ENCODE assay signal across 2 cellular contexts in the genomic region with DNA sequence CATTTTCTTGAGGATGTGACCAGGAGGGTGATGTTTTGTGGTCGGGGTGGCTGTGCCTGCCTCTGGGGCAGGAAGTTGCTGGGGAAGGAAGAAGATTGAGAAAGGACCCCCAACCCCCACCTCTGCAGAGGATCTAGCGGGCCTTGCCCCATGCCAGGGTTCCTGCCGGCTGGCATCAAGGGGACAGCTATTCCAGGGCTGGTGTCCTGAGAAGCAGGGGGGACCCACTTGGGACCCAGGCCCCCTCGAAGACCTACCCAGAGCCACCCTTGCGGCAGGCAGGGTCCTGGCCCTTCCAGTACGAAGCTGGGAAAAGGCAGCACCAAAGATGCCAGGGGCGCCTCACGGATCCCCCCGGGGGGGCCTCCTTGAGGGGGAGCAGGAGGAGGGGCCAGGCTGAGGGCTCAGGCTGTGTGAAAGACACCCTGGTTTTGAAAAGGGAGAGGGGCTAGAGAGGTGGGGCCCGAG.
TF ChIP-seq lines count a peak whose summit lies in the region.

No MANE protein-coding gene starts in this region.

TF ChIP-seq in SK-N-SH treated with all-trans-retinoic acid at 6 μM for 48 hours, 23 proteins besides CTCF, POLR2A, EP300 and RAD21 (continued from another document):
- TF ChIP-seq CREB5 (CRISPR knock-in tag; IDR thresholded peaks at IDR 0.05; ENCODE audit: low read depth) (no peak), RARB (CRISPR knock-in tag; IDR thresholded peaks at IDR 0.05) (no peak), ESRRG (CRISPR knock-in tag; IDR thresholded peaks at IDR 0.05) (no peak), TOX (CRISPR knock-in tag; IDR thresholded peaks at IDR 0.05; ENCODE audit: borderline replicate concordance) (no peak), PPARA (CRISPR knock-in tag; IDR thresholded peaks at IDR 0.05; ENCODE audit: borderline replicate concordance) (no peak), SNAI2 (CRISPR knock-in tag; IDR thresholded peaks at IDR 0.05) (no peak), BACH2 (CRISPR knock-in tag; IDR thresholded peaks at IDR 0.05; ENCODE audit: borderline replicate concordance) (no peak), TCF4 (CRISPR knock-in tag; IDR thresholded peaks at IDR 0.05; ENCODE audit: borderline replicate concordance) (no peak), CSRNP3 (CRISPR knock-in tag; IDR thresholded peaks at IDR 0.05) (no peak), ZNF8 (CRISPR knock-in tag; IDR thresholded peaks at IDR 0.05) (no peak), ZNF565 (CRISPR knock-in tag; conservative IDR thresholded peaks at IDR 0.05; ENCODE audit: low read depth) (no peak), CSDC2 (CRISPR knock-in tag; IDR thresholded peaks at IDR 0.05) (no peak)
- TF ChIP-seq, protein P1, sequence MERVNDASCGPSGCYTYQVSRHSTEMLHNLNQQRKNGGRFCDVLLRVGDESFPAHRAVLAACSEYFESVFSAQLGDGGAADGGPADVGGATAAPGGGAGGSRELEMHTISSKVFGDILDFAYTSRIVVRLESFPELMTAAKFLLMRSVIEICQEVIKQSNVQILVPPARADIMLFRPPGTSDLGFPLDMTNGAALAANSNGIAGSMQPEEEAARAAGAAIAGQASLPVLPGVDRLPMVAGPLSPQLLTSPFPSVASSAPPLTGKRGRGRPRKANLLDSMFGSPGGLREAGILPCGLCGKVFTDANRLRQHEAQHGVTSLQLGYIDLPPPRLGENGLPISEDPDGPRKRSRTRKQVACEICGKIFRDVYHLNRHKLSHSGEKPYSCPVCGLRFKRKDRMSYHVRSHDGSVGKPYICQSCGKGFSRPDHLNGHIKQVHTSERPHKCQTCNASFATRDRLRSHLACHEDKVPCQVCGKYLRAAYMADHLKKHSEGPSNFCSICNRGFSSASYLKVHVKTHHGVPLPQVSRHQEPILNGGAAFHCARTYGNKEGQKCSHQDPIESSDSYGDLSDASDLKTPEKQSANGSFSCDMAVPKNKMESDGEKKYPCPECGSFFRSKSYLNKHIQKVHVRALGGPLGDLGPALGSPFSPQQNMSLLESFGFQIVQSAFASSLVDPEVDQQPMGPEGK (CRISPR knock-in tag; IDR thresholded peaks at IDR 0.05; ENCODE audit: borderline replicate concordance) = no peak
- TF ChIP-seq, protein P2, sequence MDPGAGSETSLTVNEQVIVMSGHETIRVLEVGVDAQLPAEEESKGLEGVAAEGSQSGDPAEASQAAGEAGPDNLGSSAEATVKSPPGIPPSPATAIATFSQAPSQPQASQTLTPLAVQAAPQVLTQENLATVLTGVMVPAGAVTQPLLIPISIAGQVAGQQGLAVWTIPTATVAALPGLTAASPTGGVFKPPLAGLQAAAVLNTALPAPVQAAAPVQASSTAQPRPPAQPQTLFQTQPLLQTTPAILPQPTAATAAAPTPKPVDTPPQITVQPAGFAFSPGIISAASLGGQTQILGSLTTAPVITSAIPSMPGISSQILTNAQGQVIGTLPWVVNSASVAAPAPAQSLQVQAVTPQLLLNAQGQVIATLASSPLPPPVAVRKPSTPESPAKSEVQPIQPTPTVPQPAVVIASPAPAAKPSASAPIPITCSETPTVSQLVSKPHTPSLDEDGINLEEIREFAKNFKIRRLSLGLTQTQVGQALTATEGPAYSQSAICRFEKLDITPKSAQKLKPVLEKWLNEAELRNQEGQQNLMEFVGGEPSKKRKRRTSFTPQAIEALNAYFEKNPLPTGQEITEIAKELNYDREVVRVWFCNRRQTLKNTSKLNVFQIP (CRISPR knock-in tag; IDR thresholded peaks at IDR 0.05; ENCODE audit: borderline replicate concordance, low read depth) = no peak

TF ChIP-seq in SK-N-SH, 30 proteins besides CTCF, POLR2A, EP300 and RAD21 (continued from another document):
- TF ChIP-seq, protein P3, sequence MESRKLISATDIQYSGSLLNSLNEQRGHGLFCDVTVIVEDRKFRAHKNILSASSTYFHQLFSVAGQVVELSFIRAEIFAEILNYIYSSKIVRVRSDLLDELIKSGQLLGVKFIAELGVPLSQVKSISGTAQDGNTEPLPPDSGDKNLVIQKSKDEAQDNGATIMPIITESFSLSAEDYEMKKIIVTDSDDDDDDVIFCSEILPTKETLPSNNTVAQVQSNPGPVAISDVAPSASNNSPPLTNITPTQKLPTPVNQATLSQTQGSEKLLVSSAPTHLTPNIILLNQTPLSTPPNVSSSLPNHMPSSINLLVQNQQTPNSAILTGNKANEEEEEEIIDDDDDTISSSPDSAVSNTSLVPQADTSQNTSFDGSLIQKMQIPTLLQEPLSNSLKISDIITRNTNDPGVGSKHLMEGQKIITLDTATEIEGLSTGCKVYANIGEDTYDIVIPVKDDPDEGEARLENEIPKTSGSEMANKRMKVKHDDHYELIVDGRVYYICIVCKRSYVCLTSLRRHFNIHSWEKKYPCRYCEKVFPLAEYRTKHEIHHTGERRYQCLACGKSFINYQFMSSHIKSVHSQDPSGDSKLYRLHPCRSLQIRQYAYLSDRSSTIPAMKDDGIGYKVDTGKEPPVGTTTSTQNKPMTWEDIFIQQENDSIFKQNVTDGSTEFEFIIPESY (IDR thresholded peaks at IDR 0.05; ENCODE audit: borderline replicate concordance, low read depth) = no peak
- no peak for TF ChIP-seq MXI1 (IDR thresholded peaks at IDR 0.05; ENCODE audit: low read depth, low read length)
- no peak for TF ChIP-seq JUND (IDR thresholded peaks at IDR 0.05)
- no peak for TF ChIP-seq FOXJ3 (CRISPR knock-in tag; IDR thresholded peaks at IDR 0.05)
- no peak for TF ChIP-seq FOSL2 (IDR thresholded peaks at IDR 0.05; ENCODE audit: borderline replicate concordance, low read depth)
- no peak for TF ChIP-seq GABPA (IDR thresholded peaks at IDR 0.05; ENCODE audit: low read depth)
- no peak for TF ChIP-seq RCOR1 (IDR thresholded peaks at IDR 0.05; ENCODE audit: low read length)
- no peak for TF ChIP-seq FOXM1 (IDR thresholded peaks at IDR 0.05; ENCODE audit: low read depth)
- TF ChIP-seq TEAD4 (IDR thresholded peaks at IDR 0.05; ENCODE audit: borderline replicate concordance, insufficient read depth) = no peak
- TF ChIP-seq SIN3A (IDR thresholded peaks at IDR 0.05; ENCODE audit: borderline replicate concordance, low read depth, low read length) = no peak
- no peak for TF ChIP-seq EZH2phosphoT487 (IDR thresholded peaks at IDR 0.05; ENCODE audit: borderline replicate concordance, low read depth)
- TF ChIP-seq, protein P4, sequence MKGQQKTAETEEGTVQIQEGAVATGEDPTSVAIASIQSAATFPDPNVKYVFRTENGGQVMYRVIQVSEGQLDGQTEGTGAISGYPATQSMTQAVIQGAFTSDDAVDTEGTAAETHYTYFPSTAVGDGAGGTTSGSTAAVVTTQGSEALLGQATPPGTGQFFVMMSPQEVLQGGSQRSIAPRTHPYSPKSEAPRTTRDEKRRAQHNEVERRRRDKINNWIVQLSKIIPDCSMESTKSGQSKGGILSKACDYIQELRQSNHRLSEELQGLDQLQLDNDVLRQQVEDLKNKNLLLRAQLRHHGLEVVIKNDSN (IDR thresholded peaks at IDR 0.05; ENCODE audit: borderline replicate concordance, low read depth) = no peak
- no peak for TF ChIP-seq TCF12 (IDR thresholded peaks at IDR 0.05)
- no peak for TF ChIP-seq NRF1 (IDR thresholded peaks at IDR 0.05; ENCODE audit: low read depth, low read length)
- TF ChIP-seq MEF2A (IDR thresholded peaks at IDR 0.05; ENCODE audit: borderline replicate concordance, low read depth) = no peak
